ENCODE assay signal across 1 cellular context in the genomic region with DNA sequence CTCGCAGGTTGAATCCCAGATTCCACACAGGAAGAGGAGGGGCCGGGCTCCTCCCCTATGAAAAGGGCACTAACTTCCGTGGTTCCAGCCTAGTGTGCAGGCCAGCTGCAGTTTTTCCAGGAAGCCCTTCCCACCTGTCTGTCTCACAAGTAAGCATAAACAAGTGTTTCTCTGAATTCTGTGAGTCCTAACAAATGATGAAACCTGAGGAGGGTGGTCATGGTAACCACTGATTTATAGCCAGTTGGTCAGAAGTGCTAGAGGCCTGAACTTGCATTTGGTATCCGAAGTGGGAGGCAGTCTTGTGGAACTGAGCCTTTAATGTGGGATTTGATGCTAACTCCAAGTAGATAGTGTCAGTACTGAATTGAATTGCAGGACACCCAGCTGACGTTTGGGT.
TF ChIP-seq lines count a peak whose summit lies in the region.

No MANE protein-coding gene starts in this region.

TF ChIP-seq in K562, 482 proteins besides CTCF, POLR2A, EP300 and RAD21 (continued from another document):
- TF ChIP-seq, protein P1, sequence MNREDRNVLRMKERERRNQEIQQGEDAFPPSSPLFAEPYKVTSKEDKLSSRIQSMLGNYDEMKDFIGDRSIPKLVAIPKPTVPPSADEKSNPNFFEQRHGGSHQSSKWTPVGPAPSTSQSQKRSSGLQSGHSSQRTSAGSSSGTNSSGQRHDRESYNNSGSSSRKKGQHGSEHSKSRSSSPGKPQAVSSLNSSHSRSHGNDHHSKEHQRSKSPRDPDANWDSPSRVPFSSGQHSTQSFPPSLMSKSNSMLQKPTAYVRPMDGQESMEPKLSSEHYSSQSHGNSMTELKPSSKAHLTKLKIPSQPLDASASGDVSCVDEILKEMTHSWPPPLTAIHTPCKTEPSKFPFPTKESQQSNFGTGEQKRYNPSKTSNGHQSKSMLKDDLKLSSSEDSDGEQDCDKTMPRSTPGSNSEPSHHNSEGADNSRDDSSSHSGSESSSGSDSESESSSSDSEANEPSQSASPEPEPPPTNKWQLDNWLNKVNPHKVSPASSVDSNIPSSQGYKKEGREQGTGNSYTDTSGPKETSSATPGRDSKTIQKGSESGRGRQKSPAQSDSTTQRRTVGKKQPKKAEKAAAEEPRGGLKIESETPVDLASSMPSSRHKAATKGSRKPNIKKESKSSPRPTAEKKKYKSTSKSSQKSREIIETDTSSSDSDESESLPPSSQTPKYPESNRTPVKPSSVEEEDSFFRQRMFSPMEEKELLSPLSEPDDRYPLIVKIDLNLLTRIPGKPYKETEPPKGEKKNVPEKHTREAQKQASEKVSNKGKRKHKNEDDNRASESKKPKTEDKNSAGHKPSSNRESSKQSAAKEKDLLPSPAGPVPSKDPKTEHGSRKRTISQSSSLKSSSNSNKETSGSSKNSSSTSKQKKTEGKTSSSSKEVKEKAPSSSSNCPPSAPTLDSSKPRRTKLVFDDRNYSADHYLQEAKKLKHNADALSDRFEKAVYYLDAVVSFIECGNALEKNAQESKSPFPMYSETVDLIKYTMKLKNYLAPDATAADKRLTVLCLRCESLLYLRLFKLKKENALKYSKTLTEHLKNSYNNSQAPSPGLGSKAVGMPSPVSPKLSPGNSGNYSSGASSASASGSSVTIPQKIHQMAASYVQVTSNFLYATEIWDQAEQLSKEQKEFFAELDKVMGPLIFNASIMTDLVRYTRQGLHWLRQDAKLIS (CRISPR knock-in tag; IDR thresholded peaks at IDR 0.05): no peak
- peak; percentile 40; the same call in 1 of the 2 replicates for TF ChIP-seq RFX1 (IDR thresholded peaks at IDR 0.05)
